In genomic region chr19:5627395-5627904, GRCh38 we compare ENCODE assay signal across 8 cellular contexts. TPM values are rescaled to one million over a fixed set of nuclear protein-coding genes. Genes with fewer than 3 reads are reported as not detected.
A peak's percentile ranks its signal among the peaks of the same experiment; 100 is the strongest.
DNase-seq lines count a peak whose midpoint lies in the region; ATAC-seq and TF ChIP-seq lines count a peak whose summit lies in the region.

No MANE protein-coding gene starts in this region.

- H3K27me3 Mint-ChIP-seq in activated CD4-positive, alpha-beta T cell treated with anti-CD3 and anti-CD28 coated beads, Interleukin-2, amount 10 ng/mL, durations not matched to agents 24 days and 14 days = peaks cover 3% of the 10 kb centered on the region
- H3K27me3 Mint-ChIP-seq in osteocyte (ENCODE audit: unreplicated experiment) = no peaks in the 10 kb centered on the region

- H3K9me3 Mint-ChIP-seq in activated CD4-positive, alpha-beta T cell treated with anti-CD3 and anti-CD28 coated beads, Interleukin-2, amount 10 ng/mL, durations not matched to agents 24 days and 14 days = peaks cover 4% of the 10 kb centered on the region
- no peaks in the 10 kb centered on the region for H3K9me3 Mint-ChIP-seq in osteocyte (ENCODE audit: unreplicated experiment)

- H3K4me1 Mint-ChIP-seq in activated CD4-positive, alpha-beta T cell treated with anti-CD3 and anti-CD28 coated beads, Interleukin-2, amount 10 ng/mL, durations not matched to agents 24 days and 14 days = peaks cover 59% of the 10 kb centered on the region
- H3K4me1 Mint-ChIP-seq in osteocyte (ENCODE audit: unreplicated experiment) = peaks cover 36% of the 10 kb centered on the region

- peak overlapping the region; percentile 60 for H3K4me3 Mint-ChIP-seq in activated CD4-positive, alpha-beta T cell treated with anti-CD3 and anti-CD28 coated beads, Interleukin-2, amount 10 ng/mL, durations not matched to agents 24 days and 14 days
- no peak overlapping the region for H3K4me3 Mint-ChIP-seq in osteocyte (ENCODE audit: unreplicated experiment)

- peak overlapping the region; percentile 41 for H3K27ac Mint-ChIP-seq in activated CD4-positive, alpha-beta T cell treated with anti-CD3 and anti-CD28 coated beads, Interleukin-2, amount 10 ng/mL, durations not matched to agents 24 days and 14 days
- H3K27ac Mint-ChIP-seq in osteocyte (ENCODE audit: unreplicated experiment) = no peak overlapping the region

- peak; percentile 15 to 22 for DNase-seq in activated CD4-positive, alpha-beta T cell treated with anti-CD3 and anti-CD28 coated beads for 24 hours (ENCODE audit: low read depth in 2 of 2)
- no peak for DNase-seq in activated CD4-positive, alpha-beta T cell treated with anti-CD3 and anti-CD28 coated beads for 1 hour
- DNase-seq in activated CD4-positive, alpha-beta T cell treated with anti-CD3 and anti-CD28 coated beads, Interleukin-2, amount 10 ng/mL, durations not matched to agents 24 days and 14 days = peak; percentile 70
- DNase-seq in cardiac septum (ENCODE audit: low spot score) (peak; percentile 77), osteocyte (ENCODE audit: extremely low spot score, unreplicated experiment) (no peak), NCI-H2107 treated with DMSO at 0.1 percent for 48 hours (lab: John Stamatoyannopoulos, UW; ENCODE audit: unreplicated experiment) (no peak)
- DNase-seq in stimulated activated CD4-positive, alpha-beta T cell treated with anti-CD3 and anti-CD28 coated beads, Interleukin-2, amount 100 ng/mL, for 24 hours = peak; percentile 44 to 49

- intact Hi-C loops in activated CD4-positive, alpha-beta T cell treated with anti-CD3 and anti-CD28 coated beads, Interleukin-2, amount 10 ng/mL, durations not matched to agents 24 days and 14 days (cut with micrococcal nuclease) = no loop called here
- intact Hi-C loops in cardiac septum (cut with DNase I) = no loop called here

- H3K36me3 Mint-ChIP-seq in activated CD4-positive, alpha-beta T cell treated with anti-CD3 and anti-CD28 coated beads, Interleukin-2, amount 10 ng/mL, durations not matched to agents 24 days and 14 days (ENCODE audit: low read depth) = peaks cover 72% of the 10 kb centered on the region
- H3K36me3 Mint-ChIP-seq in osteocyte (ENCODE audit: unreplicated experiment) = peaks cover 31% of the 10 kb centered on the region

- TF ChIP-seq CTCF in osteocyte (IDR thresholded peaks at IDR 0.05) = no peak

- ATAC-seq in HG02885 (IDR thresholded peaks at IDR 0.05; ENCODE audit: poor library complexity, unreplicated experiment) = no peak

RNA-seq across cellular contexts. Expression of gene SAFB, which starts 4.6 kb away (rescaled TPM):
- 142 and 143 TPM in 2 replicates for total RNA-seq in activated CD4-positive, alpha-beta T cell treated with anti-CD3 and anti-CD28 coated beads, Interleukin-2, amount 10 ng/mL, durations not matched to agents 24 days and 14 days
- 67.4 TPM for total RNA-seq in cardiac septum
- 88.2 and 97.1 TPM in 2 replicates for total RNA-seq in osteocyte

RNA-seq across cellular contexts. Expression of gene SAFB2, which starts 4.9 kb away (rescaled TPM):
- 97.6 and 101 TPM in 2 replicates for total RNA-seq in activated CD4-positive, alpha-beta T cell treated with anti-CD3 and anti-CD28 coated beads, Interleukin-2, amount 10 ng/mL, durations not matched to agents 24 days and 14 days
- 48.6 TPM for total RNA-seq in cardiac septum
- total RNA-seq in osteocyte = 79.9 and 91.9 TPM in 2 replicates

RNA-seq across cellular contexts. Expression of gene MICOS13, which starts 52.9 kb away (rescaled TPM):
- total RNA-seq in activated CD4-positive, alpha-beta T cell treated with anti-CD3 and anti-CD28 coated beads, Interleukin-2, amount 10 ng/mL, durations not matched to agents 24 days and 14 days = 56.2 and 63.4 TPM in 2 replicates
- total RNA-seq in cardiac septum (143 TPM), osteocyte (59.1 and 60.7 TPM in 2 replicates)

RNA-seq across cellular contexts. Expression of gene HSD11B1L, which starts 53.4 kb away (rescaled TPM):
- total RNA-seq in activated CD4-positive, alpha-beta T cell treated with anti-CD3 and anti-CD28 coated beads, Interleukin-2, amount 10 ng/mL, durations not matched to agents 24 days and 14 days = 2.2 and 2.6 TPM in 2 replicates
- 4.3 TPM for total RNA-seq in cardiac septum
- 9.7 and 10.7 TPM in 2 replicates for total RNA-seq in osteocyte

RNA-seq across cellular contexts. Expression of gene TINCR, which starts 59.7 kb away (rescaled TPM):
- 0.33 and 0.52 TPM in 2 replicates for total RNA-seq in activated CD4-positive, alpha-beta T cell treated with anti-CD3 and anti-CD28 coated beads, Interleukin-2, amount 10 ng/mL, durations not matched to agents 24 days and 14 days
- 0.16 TPM for total RNA-seq in cardiac septum
- 13.5 and 16.4 TPM in 2 replicates for total RNA-seq in osteocyte

Comparison
In these comparisons a context has a peak if more than half of its experiments do, and no peak if none do; other contexts are left out.
1. DNase-seq: peak in activated CD4-positive, alpha-beta T cell treated with anti-CD3 and anti-CD28 coated beads for 24 hours (2 of 2), activated CD4-positive, alpha-beta T cell treated with anti-CD3 and anti-CD28 coated beads, Interleukin-2, amount 10 ng/mL, durations not matched to agents 24 days and 14 days (single experiment), cardiac septum (single experiment) and stimulated activated CD4-positive, alpha-beta T cell treated with anti-CD3 and anti-CD28 coated beads, Interleukin-2, amount 100 ng/mL, for 24 hours (2 of 2); none in activated CD4-positive, alpha-beta T cell treated with anti-CD3 and anti-CD28 coated beads for 1 hour (single experiment), osteocyte (single experiment) and NCI-H2107 treated with DMSO at 0.1 percent for 48 hours (single experiment).